In genomic region chr1:63973005-63973419, GRCh38 we compare ENCODE assay signal across 14 cellular contexts.
"Had no signal": no experiment of that assay in that cellular context is flagged by ENCODE, and none has a peak within 500 bp of the region (broad histone marks: within the 10 kb centered on the region; RNA-seq: fewer than 3 reads in every experiment).

No MANE protein-coding gene starts in this region.

- H3K27ac Mint-ChIP-seq: activated CD4-positive, alpha-beta T cell treated with anti-CD3 and anti-CD28 coated beads for 36 hours; activated CD8-positive, alpha-beta T cell treated with anti-CD3 and anti-CD28 coated beads for 36 hours; neural progenitor cell; stimulated activated memory B cell treated with anti-CD40 and anti-IgM and Interleukin-4, amounts not matched to agents 10 μg/mL and 1 μg/mL and 100 μg/mL, for 72 hours; T-cell had no signal

- DNase-seq: activated CD4-positive, alpha-beta T cell treated with anti-CD3 and anti-CD28 coated beads for 36 hours; activated CD8-positive, alpha-beta memory T cell treated with anti-CD3 and anti-CD28 coated beads, Interleukin-2, amount 50 U/mL, for 4 hours; activated CD8-positive, alpha-beta T cell treated with anti-CD3 and anti-CD28 coated beads for 36 hours; central memory CD4-positive, alpha-beta T cell; cortex of kidney; effector memory CD4-positive, alpha-beta T cell; SJCRH30; T-cell; T1000 had no signal

- ATAC-seq: activated CD4-positive, alpha-beta T cell treated with anti-CD3 and anti-CD28 coated beads for 36 hours; activated CD8-positive, alpha-beta T cell treated with anti-CD3 and anti-CD28 coated beads for 36 hours; stimulated activated memory B cell treated with anti-CD40 and anti-IgM and Interleukin-4, amounts not matched to agents 10 μg/mL and 1 μg/mL and 100 μg/mL, for 72 hours; T-cell had no signal

- H3K4me3 ChIP-seq: neural progenitor cell, SJCRH30, tibial nerve had no signal

- H3K27me3 Mint-ChIP-seq: activated CD4-positive, alpha-beta T cell treated with anti-CD3 and anti-CD28 coated beads for 36 hours had no signal

- H3K27me3 ChIP-seq: neural progenitor cell, SJCRH30, tibial nerve had no signal

- H3K36me3 Mint-ChIP-seq: stimulated activated memory B cell treated with anti-CD40 and anti-IgM and Interleukin-4, amounts not matched to agents 10 μg/mL and 1 μg/mL and 100 μg/mL, for 72 hours; T-cell had no signal

- H3K27ac ChIP-seq: epithelial cell of prostate, neural progenitor cell, parathyroid adenoma, SJCRH30, tibial nerve had no signal

- H3K4me1 ChIP-seq: neural progenitor cell, parathyroid adenoma had no signal

- H3K4me1 Mint-ChIP-seq: activated CD4-positive, alpha-beta T cell treated with anti-CD3 and anti-CD28 coated beads for 36 hours; stimulated activated memory B cell treated with anti-CD40 and anti-IgM and Interleukin-4, amounts not matched to agents 10 μg/mL and 1 μg/mL and 100 μg/mL, for 72 hours; T-cell had no signal

- H3K9me3 Mint-ChIP-seq: activated CD8-positive, alpha-beta T cell treated with anti-CD3 and anti-CD28 coated beads for 36 hours; neural progenitor cell; T-cell had no signal

- H3K36me3 ChIP-seq: neural progenitor cell, SJCRH30, tibial nerve had no signal

- H3K9me3 ChIP-seq: SJCRH30, tibial nerve had no signal

- H3K4me3 Mint-ChIP-seq: activated CD4-positive, alpha-beta T cell treated with anti-CD3 and anti-CD28 coated beads for 36 hours; activated CD8-positive, alpha-beta T cell treated with anti-CD3 and anti-CD28 coated beads for 36 hours; neural progenitor cell; stimulated activated memory B cell treated with anti-CD40 and anti-IgM and Interleukin-4, amounts not matched to agents 10 μg/mL and 1 μg/mL and 100 μg/mL, for 72 hours; T-cell had no signal
